1 cellular context compared by ENCODE assay signal in the genomic region with DNA sequence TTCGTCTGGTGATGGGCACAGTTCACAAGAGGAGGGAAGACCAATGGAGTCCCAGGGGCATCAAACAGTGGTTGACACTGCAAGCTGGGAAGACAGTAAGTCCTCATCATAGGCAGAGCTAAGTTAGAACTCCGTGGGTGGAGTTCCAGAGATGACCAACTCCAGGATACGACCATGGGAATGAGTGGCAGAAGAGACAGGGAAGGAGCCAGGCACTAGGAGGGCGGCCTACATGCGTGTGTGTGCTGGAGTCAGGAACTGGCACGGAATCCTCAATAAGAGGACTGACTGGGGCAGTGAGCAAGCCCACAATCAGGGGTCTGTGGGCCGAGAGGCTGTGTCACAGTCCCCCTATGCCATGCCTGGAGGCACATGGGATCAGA.
TF ChIP-seq lines count a peak whose summit lies in the region.

No MANE protein-coding gene starts in this region.

TF ChIP-seq in WTC11, 78 proteins besides CTCF, POLR2A, EP300 and RAD21 (continued from another document):
- no peak for TF ChIP-seq KAT7 (CRISPR knock-in tag; IDR thresholded peaks at IDR 0.05; ENCODE audit: borderline replicate concordance)
- TF ChIP-seq FOXP1 (CRISPR knock-in tag; IDR thresholded peaks at IDR 0.05; ENCODE audit: borderline replicate concordance) = no peak
